In genomic region chr12:96617178-96617577, GRCh38 we compare ENCODE assay signal across 13 cellular contexts.
A peak's percentile ranks its signal among the peaks of the same experiment; 100 is the strongest.
DNase-seq lines count a peak whose midpoint lies in the region; ATAC-seq and TF ChIP-seq lines count a peak whose summit lies in the region.
"Had no signal": no experiment of that assay in that cellular context is flagged by ENCODE, and none has a peak within 500 bp of the region (broad histone marks: within the 10 kb centered on the region; RNA-seq: fewer than 3 reads in every experiment).

No MANE protein-coding gene starts in this region.

- TF ChIP-seq CTCF in BE2C (IDR thresholded peaks at IDR 0.05; ENCODE audit: low read depth, low read length) (peak; percentile 33), GM12875 (IDR thresholded peaks at IDR 0.05; ENCODE audit: borderline replicate concordance, insufficient read depth, low read depth, low read length) (0 out of 2 replicates have a peak, but pooled peaks have one; percentile 19), gastrocnemius medialis (IDR thresholded peaks at IDR 0.05 in 4 of 5, conservative IDR thresholded peaks at IDR 0.05 in 1 of 5) (no peak)

- no peak for TF ChIP-seq POLR2A in gastrocnemius medialis (IDR thresholded peaks at IDR 0.05)

- DNase-seq in BE2C = no peak
- DNase-seq in OCI-M1 (lab: John Stamatoyannopoulos, UW) = peak; percentile 23
- DNase-seq in foreskin melanocyte = peak; percentile 1
- no peak for DNase-seq in gastrocnemius medialis
- DNase-seq in midbrain (lab: John Stamatoyannopoulos, UW) = no peak
- DNase-seq: activated CD4-positive, alpha-beta T cell treated with anti-CD3 and anti-CD28 coated beads, Interleukin-2, amount 50 U/mL, for 1 hour; amygdala; dorsolateral prefrontal cortex; foreskin fibroblast; right cardiac atrium had no signal

- H3K27me3 ChIP-seq in BE2C (no peaks in the 10 kb centered on the region), gastrocnemius medialis (no peaks in the 10 kb centered on the region)
- H3K27me3 ChIP-seq: dorsolateral prefrontal cortex had no signal

- in situ Hi-C loops in gastrocnemius medialis (cut with MboI; ENCODE audit: low sequenced_read_pairs in 4 of 4) = no loop called here

- no peak overlapping the region for H3K27ac ChIP-seq in gastrocnemius medialis
- H3K27ac ChIP-seq: dorsolateral prefrontal cortex had no signal

- ATAC-seq in gastrocnemius medialis (no peak), GM18907 (IDR thresholded peaks at IDR 0.05; ENCODE audit: unreplicated experiment) (no peak), HG02763 (IDR thresholded peaks at IDR 0.05; ENCODE audit: unreplicated experiment) (no peak)
- ATAC-seq: right cardiac atrium had no signal

- no peaks in the 10 kb centered on the region for H3K9me3 ChIP-seq in BE2C
- no peaks in the 10 kb centered on the region for H3K9me3 ChIP-seq in gastrocnemius medialis

- H3K36me3 ChIP-seq in BE2C = no peaks in the 10 kb centered on the region
- no peaks in the 10 kb centered on the region for H3K36me3 ChIP-seq in gastrocnemius medialis

- H3K4me1 ChIP-seq in BE2C (no peaks in the 10 kb centered on the region), gastrocnemius medialis (no peaks in the 10 kb centered on the region)

- H3K4me3 ChIP-seq in BE2C (ENCODE audit: low read depth, low read length) (no peak overlapping the region), GM12875 (ENCODE audit: low read depth, low read length) (no peak overlapping the region), gastrocnemius medialis (no peak overlapping the region)
- H3K4me3 ChIP-seq: dorsolateral prefrontal cortex had no signal

- intact Hi-C loops in gastrocnemius medialis (cut with DNase I; ENCODE audit: low total_unique reads) = no loop called here

Comparison
In these comparisons a context has a peak if more than half of its experiments do, and no peak if none do; other contexts are left out.
1. DNase-seq: peak in OCI-M1 (single experiment) and foreskin melanocyte (single experiment); none in BE2C (single experiment), gastrocnemius medialis (0 of 2) and midbrain (single experiment).
2. CTCF ChIP-seq: peak in BE2C (single experiment) and GM12875 (single experiment); none in gastrocnemius medialis (0 of 5).